In genomic region chr2:66430195-66430905, GRCh38 we compare ENCODE assay signal across 1 cellular context.
TF ChIP-seq lines count a peak whose summit lies in the region.

No MANE protein-coding gene starts in this region.

TF ChIP-seq in GM23338, 12 proteins besides CTCF, POLR2A, EP300 and RAD21:
- TF ChIP-seq, protein P1, sequence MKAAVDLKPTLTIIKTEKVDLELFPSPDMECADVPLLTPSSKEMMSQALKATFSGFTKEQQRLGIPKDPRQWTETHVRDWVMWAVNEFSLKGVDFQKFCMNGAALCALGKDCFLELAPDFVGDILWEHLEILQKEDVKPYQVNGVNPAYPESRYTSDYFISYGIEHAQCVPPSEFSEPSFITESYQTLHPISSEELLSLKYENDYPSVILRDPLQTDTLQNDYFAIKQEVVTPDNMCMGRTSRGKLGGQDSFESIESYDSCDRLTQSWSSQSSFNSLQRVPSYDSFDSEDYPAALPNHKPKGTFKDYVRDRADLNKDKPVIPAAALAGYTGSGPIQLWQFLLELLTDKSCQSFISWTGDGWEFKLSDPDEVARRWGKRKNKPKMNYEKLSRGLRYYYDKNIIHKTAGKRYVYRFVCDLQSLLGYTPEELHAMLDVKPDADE (IDR thresholded peaks at IDR 0.05): no peak
- TF ChIP-seq ZNF114 (CRISPR knock-in tag; IDR thresholded peaks at IDR 0.05) (no peak), EZH2phosphoT487 (IDR thresholded peaks at IDR 0.05; ENCODE audit: unreplicated experiment) (no peak), ZNF331 (CRISPR knock-in tag; IDR thresholded peaks at IDR 0.05; ENCODE audit: low read depth) (no peak), JUNB (IDR thresholded peaks at IDR 0.05; ENCODE audit: unreplicated experiment) (no peak), EZH2 (IDR thresholded peaks at IDR 0.05; ENCODE audit: low read depth, unreplicated experiment) (peak; percentile 53), NANOG (IDR thresholded peaks at IDR 0.05; ENCODE audit: borderline replicate concordance) (no peak)
